ENCODE assay signal across 34 cellular contexts in the genomic region with DNA sequence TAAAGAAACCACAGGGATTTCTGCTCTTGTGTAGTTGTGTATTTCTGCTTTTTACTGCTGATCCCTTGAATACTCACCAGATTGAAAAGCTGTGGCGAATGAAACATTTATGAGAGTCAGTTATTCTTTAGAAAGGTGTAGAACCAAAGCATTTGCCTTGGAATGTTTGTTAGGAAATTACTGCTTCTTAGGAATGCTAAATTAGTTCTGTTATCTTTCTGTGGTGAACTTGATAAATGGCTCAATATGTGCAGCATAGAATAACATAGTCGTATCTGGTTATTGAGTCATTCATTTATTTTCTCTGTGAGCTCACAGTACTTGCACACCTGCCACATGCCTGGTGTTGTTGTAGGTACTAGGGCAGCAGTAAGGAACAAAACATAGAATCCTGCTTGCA. TPM values are rescaled to one million over a fixed set of nuclear protein-coding genes. Genes with fewer than 3 reads are reported as not detected.
A peak's percentile ranks its signal among the peaks of the same experiment; 100 is the strongest.
DNase-seq lines count a peak whose midpoint lies in the region; ATAC-seq and TF ChIP-seq lines count a peak whose summit lies in the region.
"Had no signal": no experiment of that assay in that cellular context is flagged by ENCODE, and none has a peak within 500 bp of the region (broad histone marks: within the 10 kb centered on the region; RNA-seq: fewer than 3 reads in every experiment).

No MANE protein-coding gene starts in this region.

- H3K9me3 Mint-ChIP-seq in GM23338 (no peaks in the 10 kb centered on the region), progenitor cell of endocrine pancreas (ENCODE audit: low read depth) (peaks cover 12% of the 10 kb centered on the region)
- H3K9me3 Mint-ChIP-seq in activated T-cell treated with anti-CD3 and anti-CD28 coated beads, Interleukin-2, amount 50 U/mL, for 4 hours: no peaks in the 10 kb centered on the region
- H3K9me3 Mint-ChIP-seq: activated CD4-positive, alpha-beta T cell treated with anti-CD3 and anti-CD28 coated beads, Interleukin-2, amount 10 ng/mL, durations not matched to agents 24 days and 14 days; H9; neural crest cell; stimulated activated effector memory CD8-positive, alpha-beta T cell treated with anti-CD3 and anti-CD28 coated beads, Interleukin-12 subunit alpha, Interleukin-12 subunit beta, amount 100 ng/mL, for 72 hours had no signal

- no peak for ATAC-seq in GM23338
- no peak for ATAC-seq in activated T-cell treated with anti-CD3 and anti-CD28 coated beads, Interleukin-2, amount 50 U/mL, for 4 hours
- ATAC-seq: body of pancreas; Panc1; sciatic nerve; stimulated activated effector memory CD8-positive, alpha-beta T cell treated with anti-CD3 and anti-CD28 coated beads, Interleukin-12 subunit alpha, Interleukin-12 subunit beta, amount 100 ng/mL, for 72 hours had no signal

- no peaks in the 10 kb centered on the region for H4K20me1 ChIP-seq in GM23338 (replicated peaks; ENCODE audit: insufficient read depth)

- H3K36me3 ChIP-seq in GM23338 (ENCODE audit: insufficient read depth): no peaks in the 10 kb centered on the region
- H3K36me3 ChIP-seq: MG63, upper lobe of left lung had no signal

- H3F3A ChIP-seq in GM23338 (replicated peaks; ENCODE audit: low read depth): no peaks in the 10 kb centered on the region

- H3K4me1 Mint-ChIP-seq in GM23338 (peaks cover 9% of the 10 kb centered on the region), progenitor cell of endocrine pancreas (ENCODE audit: low read depth) (peaks cover 16% of the 10 kb centered on the region)
- H3K4me1 Mint-ChIP-seq in activated T-cell treated with anti-CD3 and anti-CD28 coated beads, Interleukin-2, amount 50 U/mL, for 4 hours (ENCODE audit: low read depth): no peaks in the 10 kb centered on the region
- H3K4me1 Mint-ChIP-seq: activated CD4-positive, alpha-beta T cell treated with anti-CD3 and anti-CD28 coated beads, Interleukin-2, amount 10 ng/mL, durations not matched to agents 24 days and 14 days; activated naive CD8-positive, alpha-beta T cell treated with anti-CD3 and anti-CD28 coated beads, Interleukin-2, amount 10 ng/mL, durations not matched to agents 7 days and 5 days; neural crest cell; stimulated activated effector memory CD8-positive, alpha-beta T cell treated with anti-CD3 and anti-CD28 coated beads, Interleukin-12 subunit alpha, Interleukin-12 subunit beta, amount 100 ng/mL, for 72 hours had no signal

- in situ Hi-C loops in astrocyte of the cerebellum (cut with HindIII; ENCODE audit: low sequenced_read_pairs): no loop called here

- no peak overlapping the region for H3K4me3 ChIP-seq in GM23338
- no peak overlapping the region for H3K4me3 ChIP-seq in astrocyte of the cerebellum (ENCODE audit: low read depth, low read length)
- no peak overlapping the region for H3K4me3 ChIP-seq in fibroblast of pulmonary artery (replicated peaks; ENCODE audit: low read depth, low read length)
- H3K4me3 ChIP-seq: body of pancreas, lung, MG63, upper lobe of left lung had no signal

- no peak for DNase-seq in GM23338 (ENCODE audit: low spot score)
- peak; percentile 18 for DNase-seq in astrocyte of the cerebellum (ENCODE audit: low read depth)
- DNase-seq in fibroblast of pulmonary artery (ENCODE audit: low read depth): peak; percentile 21
- DNase-seq in progenitor cell of endocrine pancreas (ENCODE audit: low spot score, unreplicated experiment): no peak
- no peak for DNase-seq in activated T-cell treated with anti-CD3 and anti-CD28 coated beads, Interleukin-2, amount 50 U/mL, for 4 hours
- no peak for DNase-seq in COR-L47 (lab: John Stamatoyannopoulos, UW)
- DNase-seq in islet precursor cell: no peak
- DNase-seq: activated CD4-positive, alpha-beta T cell treated with anti-CD3 and anti-CD28 coated beads, Interleukin-2, amount 10 ng/mL, durations not matched to agents 24 days and 14 days; activated gamma-delta T cell; activated naive CD8-positive, alpha-beta T cell treated with anti-CD3 and anti-CD28 coated beads, Interleukin-2, amount 10 ng/mL, durations not matched to agents 7 days and 5 days; activated T-cell treated with anti-CD3 and anti-CD28 coated beads, Interleukin-2, amount 50 U/mL, for 1 hour; body of pancreas; effector memory CD4-positive, alpha-beta T cell; H9; KBM-7; MG63; NCI-H1417; NCI-H2029 treated with DMSO at 0.1 percent for 48 hours; NCI-H526 treated with DMSO at 0.1 percent for 48 hours; SHP77; stimulated activated CD4-positive, alpha-beta T cell treated with anti-CD3 and anti-CD28 coated beads, Interleukin-4, amount 100 ng/mL, for 24 hours; T-helper 9 cell; upper lobe of left lung had no signal

- no peaks in the 10 kb centered on the region for H3K4me1 ChIP-seq in GM23338 (ENCODE audit: insufficient read depth)
- H3K4me1 ChIP-seq: body of pancreas, upper lobe of left lung had no signal

- H3K36me3 Mint-ChIP-seq in GM23338 (ENCODE audit: low read depth): no peaks in the 10 kb centered on the region
- peaks cover 14% of the 10 kb centered on the region for H3K36me3 Mint-ChIP-seq in progenitor cell of endocrine pancreas (ENCODE audit: insufficient read depth)
- H3K36me3 Mint-ChIP-seq in activated T-cell treated with anti-CD3 and anti-CD28 coated beads, Interleukin-2, amount 50 U/mL, for 4 hours (ENCODE audit: insufficient read depth): no peaks in the 10 kb centered on the region
- H3K36me3 Mint-ChIP-seq: activated naive CD8-positive, alpha-beta T cell treated with anti-CD3 and anti-CD28 coated beads, Interleukin-2, amount 10 ng/mL, durations not matched to agents 7 days and 5 days; stimulated activated effector memory CD8-positive, alpha-beta T cell treated with anti-CD3 and anti-CD28 coated beads, Interleukin-12 subunit alpha, Interleukin-12 subunit beta, amount 100 ng/mL, for 72 hours had no signal

- peaks cover 5% of the 10 kb centered on the region for H3K27me3 Mint-ChIP-seq in GM23338 (ENCODE audit: insufficient read depth, low read depth, poor library complexity)
- no peaks in the 10 kb centered on the region for H3K27me3 Mint-ChIP-seq in progenitor cell of endocrine pancreas
- peaks cover 12% of the 10 kb centered on the region for H3K27me3 Mint-ChIP-seq in activated T-cell treated with anti-CD3 and anti-CD28 coated beads, Interleukin-2, amount 50 U/mL, for 4 hours (ENCODE audit: low read depth)

- no peaks in the 10 kb centered on the region for H3K9me2 ChIP-seq in GM23338 (ENCODE audit: insufficient read depth)

- no peaks in the 10 kb centered on the region for H3K79me2 ChIP-seq in GM23338 (replicated peaks; ENCODE audit: insufficient read depth)

- no peak overlapping the region for H3K4me3 Mint-ChIP-seq in GM23338
- H3K4me3 Mint-ChIP-seq in progenitor cell of endocrine pancreas (ENCODE audit: low read depth): peak overlapping the region; percentile 27
- no peak overlapping the region for H3K4me3 Mint-ChIP-seq in activated T-cell treated with anti-CD3 and anti-CD28 coated beads, Interleukin-2, amount 50 U/mL, for 4 hours
- H3K4me3 Mint-ChIP-seq: activated CD4-positive, alpha-beta T cell treated with anti-CD3 and anti-CD28 coated beads, Interleukin-2, amount 10 ng/mL, durations not matched to agents 24 days and 14 days; activated naive CD8-positive, alpha-beta T cell treated with anti-CD3 and anti-CD28 coated beads, Interleukin-2, amount 10 ng/mL, durations not matched to agents 7 days and 5 days; H9; neural crest cell; stimulated activated effector memory CD8-positive, alpha-beta T cell treated with anti-CD3 and anti-CD28 coated beads, Interleukin-12 subunit alpha, Interleukin-12 subunit beta, amount 100 ng/mL, for 72 hours had no signal

- H3K4me2 ChIP-seq in GM23338: no peak overlapping the region

- no peaks in the 10 kb centered on the region for H3K27me3 ChIP-seq in GM23338 (ENCODE audit: insufficient read depth)
- H3K27me3 ChIP-seq: body of pancreas, MG63, upper lobe of left lung had no signal

- no peak overlapping the region for H3K27ac ChIP-seq in GM23338 (ENCODE audit: low read depth)
- H3K27ac ChIP-seq: body of pancreas, upper lobe of left lung, VCaP had no signal

- H3K27ac Mint-ChIP-seq in GM23338: peak overlapping the region; percentile 79; the same call in 1 of the 2 replicates
- H3K27ac Mint-ChIP-seq in progenitor cell of endocrine pancreas: peak overlapping the region; percentile 58
- H3K27ac Mint-ChIP-seq: activated CD4-positive, alpha-beta T cell treated with anti-CD3 and anti-CD28 coated beads, Interleukin-2, amount 10 ng/mL, durations not matched to agents 24 days and 14 days; activated naive CD8-positive, alpha-beta T cell treated with anti-CD3 and anti-CD28 coated beads, Interleukin-2, amount 10 ng/mL, durations not matched to agents 7 days and 5 days; stimulated activated effector memory CD8-positive, alpha-beta T cell treated with anti-CD3 and anti-CD28 coated beads, Interleukin-12 subunit alpha, Interleukin-12 subunit beta, amount 100 ng/mL, for 72 hours had no signal

- TF ChIP-seq CTCF in GM23338 (conservative IDR thresholded peaks at IDR 0.05; ENCODE audit: low read depth in 2 of 2): no peak
- TF ChIP-seq CTCF in astrocyte of the cerebellum (IDR thresholded peaks at IDR 0.05; ENCODE audit: low read depth, low read length, missing control alignments): no peak
- no peak for TF ChIP-seq CTCF in fibroblast of pulmonary artery (IDR thresholded peaks at IDR 0.05; ENCODE audit: low read length, missing control alignments)
- no peak for TF ChIP-seq CTCF in progenitor cell of endocrine pancreas (IDR thresholded peaks at IDR 0.05; ENCODE audit: unreplicated experiment)

- H2AFZ ChIP-seq in GM23338: no peak overlapping the region

RNA-seq across cellular contexts. Expression of a gene that starts 57.0 kb away (rescaled TPM):
- not detected in 2 replicates for total RNA-seq in GM23338 (2014; rRNA removed; shearing (Covaris generic))
- polyA plus RNA-seq in GM23338 (2016; fragmentation: Nextera tagmentation; extraction: Ambion mirVana): not detected in 2 replicates
- total RNA-seq in progenitor cell of endocrine pancreas: not detected in 2 replicates
- total RNA-seq in activated T-cell treated with anti-CD3 and anti-CD28 coated beads, Interleukin-2, amount 50 U/mL, for 4 hours: not detected
- total RNA-seq: activated CD4-positive, alpha-beta T cell treated with anti-CD3 and anti-CD28 coated beads, Interleukin-2, amount 10 ng/mL, durations not matched to agents 24 days and 14 days; activated CD8-positive, alpha-beta memory T cell treated with anti-CD3 and anti-CD28 coated beads for 36 hours; activated naive CD8-positive, alpha-beta T cell treated with anti-CD3 and anti-CD28 coated beads, Interleukin-2, amount 10 ng/mL, durations not matched to agents 7 days and 5 days; body of pancreas; fibroblast of lung; glomerular endothelial cell; H9; HT1080; lung; neural crest cell; sciatic nerve; subcutaneous adipose tissue; upper lobe of left lung had no signal
- polyA plus RNA-seq: fibroblast of lung, lung had no signal

Comparison
In these comparisons a context has a peak if more than half of its experiments do, and no peak if none do; other contexts are left out.
1. DNase-seq: peak in astrocyte of the cerebellum (single experiment) and fibroblast of pulmonary artery (single experiment); none in GM23338 (single experiment), progenitor cell of endocrine pancreas (single experiment), activated T-cell treated with anti-CD3 and anti-CD28 coated beads, Interleukin-2, amount 50 U/mL, for 4 hours (single experiment), COR-L47 (single experiment) and islet precursor cell (single experiment).